ENCODE assay signal across 8 cellular contexts in genomic region chr17:16516594-16517018, GRCh38. TPM values are rescaled to one million over a fixed set of nuclear protein-coding genes. Genes with fewer than 3 reads are reported as not detected.
DNase-seq lines count a peak whose midpoint lies in the region; ATAC-seq and TF ChIP-seq lines count a peak whose summit lies in the region.

No MANE protein-coding gene starts in this region.

- no peaks in the 10 kb centered on the region for H3K9me3 Mint-ChIP-seq in activated T-cell treated with anti-CD3 and anti-CD28 coated beads, Interleukin-2, amount 50 U/mL, for 72 hours

- no peaks in the 10 kb centered on the region for H3K36me3 Mint-ChIP-seq in activated T-cell treated with anti-CD3 and anti-CD28 coated beads, Interleukin-2, amount 50 U/mL, for 72 hours (ENCODE audit: insufficient read depth in 2 of 2)

- in situ Hi-C loops in GM13977 (cut with MboI; ENCODE audit: low pct_unique_long_range_greater_than_20kb, low sequenced_read_pairs, unreplicated experiment): no loop called here

- no peak overlapping the region for H3K27ac Mint-ChIP-seq in activated T-cell treated with anti-CD3 and anti-CD28 coated beads, Interleukin-2, amount 50 U/mL, for 72 hours

- peak overlapping the region; percentile 77 for H3K27ac ChIP-seq in cardiac muscle cell
- no peak overlapping the region for H3K27ac ChIP-seq in WERI-Rb-1

- TF ChIP-seq CTCF in cardiac muscle cell (IDR thresholded peaks at IDR 0.05; ENCODE audit: low read depth, low read length): no peak
- no peak for TF ChIP-seq CTCF in GM13977 (IDR thresholded peaks at IDR 0.05; ENCODE audit: extremely low read depth, insufficient read depth, missing control alignments)
- no peak for TF ChIP-seq CTCF in WERI-Rb-1 (IDR thresholded peaks at IDR 0.05; ENCODE audit: low read depth, low read length)

- H3K4me3 Mint-ChIP-seq in activated T-cell treated with anti-CD3 and anti-CD28 coated beads, Interleukin-2, amount 50 U/mL, for 72 hours: no peak overlapping the region

- no peaks in the 10 kb centered on the region for H3K27me3 ChIP-seq in cardiac muscle cell
- H3K27me3 ChIP-seq in WERI-Rb-1 (ENCODE audit: insufficient read depth, low read depth, severe bottlenecking): no peaks in the 10 kb centered on the region

- DNase-seq in cardiac muscle cell (ENCODE audit: low read depth in 1 of 2, low spot score in 1 of 2) (peak; percentile 64 to 74), Right ventricle myocardium inferior (ENCODE audit: missing footprints) (no peak), amniotic epithelial cell (ENCODE audit: low read depth) (peak; percentile 75), iPS-NIHi7 (ENCODE audit: extremely low spot score) (peak; percentile 67), GM13977 (ENCODE audit: low spot score) (no peak), WERI-Rb-1 (no peak), amniotic stem cell (lab: John Stamatoyannopoulos, UW) (no peak)
- DNase-seq in activated T-cell treated with anti-CD3 and anti-CD28 coated beads, Interleukin-2, amount 50 U/mL, for 72 hours: no peak

- peaks cover 16% of the 10 kb centered on the region for H3K4me1 Mint-ChIP-seq in activated T-cell treated with anti-CD3 and anti-CD28 coated beads, Interleukin-2, amount 50 U/mL, for 72 hours (ENCODE audit: low read depth)

- H3K4me1 ChIP-seq in cardiac muscle cell (ENCODE audit: low read depth): peaks cover 12% of the 10 kb centered on the region

- H3K9me3 ChIP-seq in cardiac muscle cell (ENCODE audit: low read depth): no peaks in the 10 kb centered on the region
- H3K9me3 ChIP-seq in WERI-Rb-1 (ENCODE audit: severe bottlenecking): no peaks in the 10 kb centered on the region

- H3K27me3 Mint-ChIP-seq in activated T-cell treated with anti-CD3 and anti-CD28 coated beads, Interleukin-2, amount 50 U/mL, for 72 hours (ENCODE audit: low read depth): peaks cover 49% of the 10 kb centered on the region

- H3K4me3 ChIP-seq in cardiac muscle cell (no peak overlapping the region), WERI-Rb-1 (ENCODE audit: low read depth, low read length) (no peak overlapping the region)

- no peak for ATAC-seq in Right ventricle myocardium inferior
- ATAC-seq in activated T-cell treated with anti-CD3 and anti-CD28 coated beads, Interleukin-2, amount 50 U/mL, for 72 hours (replicated peaks in 1 of 2): no peak

- H3K36me3 ChIP-seq in cardiac muscle cell (no peaks in the 10 kb centered on the region), WERI-Rb-1 (no peaks in the 10 kb centered on the region)

- intact Hi-C loops in Right ventricle myocardium inferior (cut with DNase I): no loop called here

RNA-seq across cellular contexts. Expression of gene LRRC75A, which starts 24.6 kb away (rescaled TPM):
- total RNA-seq in cardiac muscle cell: 23.1 and 31.3 TPM in 2 replicates
- 9.0 and 9.1 TPM in 2 replicates for polyA plus RNA-seq in cardiac muscle cell
- 1.1 TPM for total RNA-seq in Right ventricle myocardium inferior
- total RNA-seq in activated T-cell treated with anti-CD3 and anti-CD28 coated beads, Interleukin-2, amount 50 U/mL, for 72 hours: 1 to 10 TPM; 2.6 to 3.4 TPM

RNA-seq across cellular contexts. Expression of gene ZNF287, which starts 52.4 kb away (rescaled TPM):
- 9.9 and 24.1 TPM in 2 replicates for total RNA-seq in cardiac muscle cell
- 13.0 and 28.9 TPM in 2 replicates for polyA plus RNA-seq in cardiac muscle cell
- total RNA-seq in Right ventricle myocardium inferior: 8.0 TPM
- 1 to 10 TPM; 7.3 to 9.2 TPM for total RNA-seq in activated T-cell treated with anti-CD3 and anti-CD28 coated beads, Interleukin-2, amount 50 U/mL, for 72 hours

Comparison
In these comparisons a context has a peak if more than half of its experiments do, and no peak if none do; other contexts are left out.
1. DNase-seq: peak in cardiac muscle cell (2 of 2), amniotic epithelial cell (single experiment) and iPS-NIHi7 (single experiment); none in Right ventricle myocardium inferior (single experiment), GM13977 (single experiment), WERI-Rb-1 (single experiment), amniotic stem cell (single experiment) and activated T-cell treated with anti-CD3 and anti-CD28 coated beads, Interleukin-2, amount 50 U/mL, for 72 hours (0 of 2).